Comparison of ENCODE assay signal across 14 cellular contexts in genomic region chr19:4362871-4363545, GRCh38. TPM values are rescaled to one million over a fixed set of nuclear protein-coding genes. Genes with fewer than 3 reads are reported as not detected.
DNase-seq lines count a peak whose midpoint lies in the region; ATAC-seq and TF ChIP-seq lines count a peak whose summit lies in the region.
"Had no signal": no experiment of that assay in that cellular context is flagged by ENCODE, and none has a peak within 500 bp of the region (broad histone marks: within the 10 kb centered on the region; RNA-seq: fewer than 3 reads in every experiment).

No MANE protein-coding gene starts in this region.

- H3K27me3 ChIP-seq in neural progenitor cell (no peaks in the 10 kb centered on the region), vagina (no peaks in the 10 kb centered on the region)

- H3K4me1 ChIP-seq in neural progenitor cell (peaks cover 7% of the 10 kb centered on the region), vagina (peaks cover 11% of the 10 kb centered on the region)
- H3K4me1 ChIP-seq: HAP-1 had no signal

- H3K27ac Mint-ChIP-seq in neural progenitor cell = no peak overlapping the region
- H3K27ac Mint-ChIP-seq: immature natural killer cell had no signal

- ATAC-seq in HG02588 (IDR thresholded peaks at IDR 0.05; ENCODE audit: unreplicated experiment) = no peak
- ATAC-seq in HG02763 (IDR thresholded peaks at IDR 0.05; ENCODE audit: unreplicated experiment) = no peak

- TF ChIP-seq CTCF in cardiac fibroblast (IDR thresholded peaks at IDR 0.05; ENCODE audit: low read depth, low read length) = peak; percentile 13
- peak; percentile 32 for TF ChIP-seq CTCF in neural progenitor cell (IDR thresholded peaks at IDR 0.05)
- no peak for TF ChIP-seq CTCF in vagina (IDR thresholded peaks at IDR 0.05)

- TF ChIP-seq POLR2A in vagina (IDR thresholded peaks at IDR 0.05) = no peak

- no peak overlapping the region for H3K9ac ChIP-seq in neural progenitor cell

- DNase-seq in DMS53 (lab: John Stamatoyannopoulos, UW) (peak; percentile 60), DMS53 treated with DMSO at 0.1 percent for 48 hours (lab: John Stamatoyannopoulos, UW; ENCODE audit: unreplicated experiment) (no peak), M059J (ENCODE audit: low read depth) (peak; percentile 34), cardiac fibroblast (ENCODE audit: low read depth in 2 of 2) (no peak), neural progenitor cell (ENCODE audit: low spot score) (peak; percentile 42), vagina (ENCODE audit: extremely low spot score in 2 of 2) (no peak)
- DNase-seq: activated gamma-delta T cell; effector memory CD4-positive, alpha-beta T cell; immature natural killer cell; NCI-H526 treated with DMSO at 0.1 percent for 48 hours; T-helper 2 cell had no signal

- intact Hi-C loops in vagina (cut with DNase I) = no loop called here

- H3K4me3 ChIP-seq in cardiac fibroblast (replicated peaks in 1 of 2; ENCODE audit: low read depth in 2 of 2, low read length in 2 of 2) (no peak overlapping the region), neural progenitor cell (no peak overlapping the region), vagina (no peak overlapping the region)
- H3K4me3 ChIP-seq: HAP-1 had no signal

- H3K4me3 Mint-ChIP-seq in neural progenitor cell = no peak overlapping the region
- H3K4me3 Mint-ChIP-seq: immature natural killer cell had no signal

- H3K27me3 Mint-ChIP-seq in neural progenitor cell (ENCODE audit: insufficient read depth, low read depth) = peaks cover 10% of the 10 kb centered on the region

- peaks cover 10% of the 10 kb centered on the region for H3K79me2 ChIP-seq in neural progenitor cell (ENCODE audit: low read depth)

- peak overlapping the region; percentile 74 for H3K27ac ChIP-seq in neural progenitor cell
- H3K27ac ChIP-seq in vagina = no peak overlapping the region

- no peaks in the 10 kb centered on the region for H3K9me3 Mint-ChIP-seq in neural progenitor cell
- H3K9me3 Mint-ChIP-seq: immature natural killer cell had no signal

- H3K9me3 ChIP-seq in neural progenitor cell (ENCODE audit: low read depth) = no peaks in the 10 kb centered on the region
- H3K9me3 ChIP-seq in vagina = no peaks in the 10 kb centered on the region
- H3K9me3 ChIP-seq: HAP-1 had no signal

- H3K36me3 ChIP-seq in neural progenitor cell = no peaks in the 10 kb centered on the region
- peaks cover 0 to 61% of the 10 kb centered on the region in 2 donors for H3K36me3 ChIP-seq in vagina

- H3K36me3 Mint-ChIP-seq in neural progenitor cell = peaks cover 4% of the 10 kb centered on the region

- H3F3A ChIP-seq in neural progenitor cell (ENCODE audit: low read depth) = peaks cover 48% of the 10 kb centered on the region

- H2AFZ ChIP-seq in neural progenitor cell (replicated peaks) = no peak overlapping the region

- H3K4me2 ChIP-seq in neural progenitor cell = no peak overlapping the region

- peaks cover 12% of the 10 kb centered on the region for H3K4me1 Mint-ChIP-seq in neural progenitor cell

- H4K20me1 ChIP-seq in neural progenitor cell (ENCODE audit: low read depth) = peaks cover 27% of the 10 kb centered on the region

RNA-seq across cellular contexts. Expression of gene MPND, which starts 19.6 kb away (rescaled TPM):
- 6.3 and 9.9 TPM in 2 replicates for total RNA-seq in M059J (2014; rRNA removed; shearing (Covaris generic))
- total RNA-seq in neural progenitor cell (ENCODE audit: low replicate concordance) (10.6 and 30.4 TPM in 2 replicates), vagina (10.1 TPM)

RNA-seq across cellular contexts. Expression of gene STAP2, which starts 24.4 kb away (rescaled TPM):
- 7.9 and 13.7 TPM in 2 replicates for total RNA-seq in M059J (2014; rRNA removed; shearing (Covaris generic))
- total RNA-seq in neural progenitor cell (ENCODE audit: low replicate concordance) (5.7 and 6.8 TPM in 2 replicates), vagina (29.2 TPM)

RNA-seq across cellular contexts. Expression of gene SH3GL1, which starts 37.3 kb away (rescaled TPM):
- 60.5 and 99.7 TPM in 2 replicates for total RNA-seq in M059J (2014; rRNA removed; shearing (Covaris generic))
- total RNA-seq in neural progenitor cell (ENCODE audit: low replicate concordance) (25.3 and 87.0 TPM in 2 replicates), vagina (65.6 TPM)

RNA-seq across cellular contexts. Expression of gene CHAF1A, which starts 39.4 kb away (rescaled TPM):
- total RNA-seq in M059J (2014; rRNA removed; shearing (Covaris generic)) = 22.8 and 38.1 TPM in 2 replicates
- total RNA-seq in neural progenitor cell (ENCODE audit: low replicate concordance) (37.5 and 82.1 TPM in 2 replicates), vagina (21.4 TPM)

RNA-seq across cellular contexts. Expression of gene FSD1, which starts 58.6 kb away (rescaled TPM):
- 11.7 and 14.7 TPM in 2 replicates for total RNA-seq in M059J (2014; rRNA removed; shearing (Covaris generic))
- total RNA-seq in neural progenitor cell (ENCODE audit: low replicate concordance) = 48.3 and 104 TPM in 2 replicates
- 1.7 TPM for total RNA-seq in vagina

Comparison
In these comparisons a context has a peak if more than half of its experiments do, and no peak if none do; other contexts are left out.
1. DNase-seq: peak in DMS53 (single experiment), M059J (single experiment) and neural progenitor cell (single experiment); none in DMS53 treated with DMSO at 0.1 percent for 48 hours (single experiment), cardiac fibroblast (0 of 2) and vagina (0 of 2).
2. CTCF ChIP-seq: peak in cardiac fibroblast (single experiment) and neural progenitor cell (single experiment); none in vagina (0 of 3).